In genomic region chr2:115160523-115161521, GRCh38 we compare ENCODE assay signal across 10 cellular contexts.
DNase-seq lines count a peak whose midpoint lies in the region; ATAC-seq lines count a peak whose summit lies in the region.
"Had no signal": no experiment of that assay in that cellular context is flagged by ENCODE, and none has a peak within 500 bp of the region (broad histone marks: within the 10 kb centered on the region; RNA-seq: fewer than 3 reads in every experiment).

No MANE protein-coding gene starts in this region.

- no peak overlapping the region for H3K27ac Mint-ChIP-seq in activated naive CD4-positive, alpha-beta T cell treated with anti-CD3 and anti-CD28 coated beads, Interleukin-2, amount 10 ng/mL, durations not matched to agents 7 days and 5 days
- no peak overlapping the region for H3K27ac Mint-ChIP-seq in T-helper 17 cell

- H3K27me3 Mint-ChIP-seq in activated naive CD4-positive, alpha-beta T cell treated with anti-CD3 and anti-CD28 coated beads, Interleukin-2, amount 10 ng/mL, durations not matched to agents 7 days and 5 days: peaks cover 27% of the 10 kb centered on the region
- peaks cover 21% of the 10 kb centered on the region for H3K27me3 Mint-ChIP-seq in T-helper 17 cell

- DNase-seq in activated naive CD4-positive, alpha-beta T cell treated with anti-CD3 and anti-CD28 coated beads, Interleukin-2, amount 10 ng/mL, durations not matched to agents 7 days and 5 days: no peak
- DNase-seq in activated naive CD4-positive, alpha-beta T cell treated with Interleukin-2 at 50 U/mL for 16 hours: no peak
- DNase-seq in SKM-1 treated with dmso at 0.1 percent for 144 hours (lab: John Stamatoyannopoulos, UW; ENCODE audit: unreplicated experiment): peak; percentile 69
- DNase-seq in left colon: peak; percentile 57 to 67
- DNase-seq in T-helper 17 cell: no peak
- no peak for DNase-seq in central memory CD4-positive, alpha-beta T cell
- DNase-seq: HCEC 1CT had no signal

- peak overlapping the region; percentile 38 for H3K4me3 ChIP-seq in thymus (ENCODE audit: low read length)

- no peaks in the 10 kb centered on the region for H3K36me3 Mint-ChIP-seq in activated naive CD4-positive, alpha-beta T cell treated with anti-CD3 and anti-CD28 coated beads, Interleukin-2, amount 10 ng/mL, durations not matched to agents 7 days and 5 days
- H3K36me3 Mint-ChIP-seq in T-helper 17 cell (ENCODE audit: low read depth): peaks cover 3% of the 10 kb centered on the region

- no peaks in the 10 kb centered on the region for H3K36me3 ChIP-seq in thymus (ENCODE audit: control insufficient read depth, insufficient read depth)

- H3K4me1 Mint-ChIP-seq in activated naive CD4-positive, alpha-beta T cell treated with anti-CD3 and anti-CD28 coated beads, Interleukin-2, amount 10 ng/mL, durations not matched to agents 7 days and 5 days: peaks cover 3% of the 10 kb centered on the region
- no peaks in the 10 kb centered on the region for H3K4me1 Mint-ChIP-seq in T-helper 17 cell

- ATAC-seq in left colon (peak; percentile 73), HG03354 (IDR thresholded peaks at IDR 0.05; ENCODE audit: poor library complexity, severe bottlenecking, unreplicated experiment) (no peak), T-helper 17 cell (no peak)

- H3K27ac ChIP-seq in thymus (ENCODE audit: low read depth): no peak overlapping the region
- H3K27ac ChIP-seq: C4-2B had no signal

- intact Hi-C loops in left colon (cut with DNase I, micrococcal nuclease): no loop called here

- peak overlapping the region; percentile 46 for H3K4me3 Mint-ChIP-seq in activated naive CD4-positive, alpha-beta T cell treated with anti-CD3 and anti-CD28 coated beads, Interleukin-2, amount 10 ng/mL, durations not matched to agents 7 days and 5 days
- no peak overlapping the region for H3K4me3 Mint-ChIP-seq in T-helper 17 cell

- H3K9me3 ChIP-seq in thymus (ENCODE audit: control insufficient read depth) (peaks cover 5% of the 10 kb centered on the region), T-helper 17 cell (ENCODE audit: control insufficient read depth, low read length, poor library complexity, severe bottlenecking) (no peaks in the 10 kb centered on the region)

- WGBS in thymus: 12% methylated on average over 62 of the region's 62 CpGs

- peaks cover 31% of the 10 kb centered on the region for H3K27me3 ChIP-seq in thymus (ENCODE audit: control insufficient read depth, insufficient read depth)

- H3K4me1 ChIP-seq in thymus (ENCODE audit: control insufficient read depth, insufficient read depth, low read length): no peaks in the 10 kb centered on the region

- no peaks in the 10 kb centered on the region for H3K9me3 Mint-ChIP-seq in activated naive CD4-positive, alpha-beta T cell treated with anti-CD3 and anti-CD28 coated beads, Interleukin-2, amount 10 ng/mL, durations not matched to agents 7 days and 5 days

- CTCF ChIA-PET in activated naive CD4-positive, alpha-beta T cell treated with anti-CD3 and anti-CD28 coated beads, Interleukin-2, amount 10 ng/mL, durations not matched to agents 7 days and 5 days (lab: Charles Lee): no interaction called here

Comparison
In these comparisons a context has a peak if more than half of its experiments do, and no peak if none do; other contexts are left out.
1. DNase-seq: peak in SKM-1 treated with dmso at 0.1 percent for 144 hours (single experiment) and left colon (2 of 2); none in activated naive CD4-positive, alpha-beta T cell treated with anti-CD3 and anti-CD28 coated beads, Interleukin-2, amount 10 ng/mL, durations not matched to agents 7 days and 5 days (single experiment), activated naive CD4-positive, alpha-beta T cell treated with Interleukin-2 at 50 U/mL for 16 hours (single experiment), T-helper 17 cell (0 of 3) and central memory CD4-positive, alpha-beta T cell (single experiment).